ENCODE assay signal across 15 cellular contexts in genomic region chr17:61064087-61064951, GRCh38.
DNase-seq lines count a peak whose midpoint lies in the region; ATAC-seq lines count a peak whose summit lies in the region.
"Had no signal": no experiment of that assay in that cellular context is flagged by ENCODE, and none has a peak within 500 bp of the region (broad histone marks: within the 10 kb centered on the region; RNA-seq: fewer than 3 reads in every experiment).

No MANE protein-coding gene starts in this region.

- CTCF ChIA-PET in activated CD4-positive, alpha-beta T cell treated with anti-CD3 and anti-CD28 coated beads, Interleukin-2, amount 10 ng/mL, durations not matched to agents 7 days and 5 days (lab: Charles Lee), result interaction anchor here (0.6 to 0.7 kb wide), 2 partner anchors 9 to 15 kb away, joined by 3 to 4 read pairs; no protein-coding TSS in a partner anchor

- H3K27me3 Mint-ChIP-seq in activated CD4-positive, alpha-beta T cell treated with anti-CD3 and anti-CD28 coated beads, Interleukin-2, amount 10 ng/mL, durations not matched to agents 7 days and 5 days, result no peaks in the 10 kb centered on the region

- peak; percentile 50 for DNase-seq in ACHN
- DNase-seq in glomerular visceral epithelial cell (ENCODE audit: extremely low spot score), result peak; percentile 4
- DNase-seq in globus pallidus (ENCODE audit: low spot score), result no peak
- DNase-seq in activated CD4-positive, alpha-beta T cell treated with anti-CD3 and anti-CD28 coated beads, Interleukin-2, amount 10 ng/mL, durations not matched to agents 7 days and 5 days, result no peak
- no peak for DNase-seq in NCI-H524 (lab: John Stamatoyannopoulos, UW)
- no peak for DNase-seq in activated gamma-delta T cell (lab: John Stamatoyannopoulos, UW)
- DNase-seq: activated naive CD4-positive, alpha-beta T cell treated with Interleukin-2 at 50 U/mL for 16 hours; caudate nucleus; NCI-H1436 treated with DMSO at 0.1 percent for 48 hours; NCI-H524 treated with DMSO at 0.1 percent for 48 hours; stimulated activated CD4-positive, alpha-beta T cell treated with anti-CD3 and anti-CD28 coated beads, Interleukin-2, amount 100 ng/mL, for 48 hours; uterus had no signal

- H3K27ac Mint-ChIP-seq in activated CD4-positive, alpha-beta T cell treated with anti-CD3 and anti-CD28 coated beads, Interleukin-2, amount 10 ng/mL, durations not matched to agents 7 days and 5 days, result no peak overlapping the region

- POLR2A ChIA-PET in activated CD4-positive, alpha-beta T cell treated with anti-CD3 and anti-CD28 coated beads, Interleukin-2, amount 10 ng/mL, durations not matched to agents 7 days and 5 days (lab: Charles Lee), result interaction anchor here (0.6 kb wide), 1 partner anchor 11 kb away, joined by 3 read pairs; no protein-coding TSS in a partner anchor

- H3K4me3 Mint-ChIP-seq in activated CD4-positive, alpha-beta T cell treated with anti-CD3 and anti-CD28 coated beads, Interleukin-2, amount 10 ng/mL, durations not matched to agents 7 days and 5 days, result no peak overlapping the region

- in situ Hi-C loops in ACHN (cut with HindIII; ENCODE audit: low pct_ligation_motif_present, low pct_unique_long_range_greater_than_20kb, low sequenced_read_pairs), result no loop called here

- peaks cover 2% of the 10 kb centered on the region for H3K36me3 Mint-ChIP-seq in activated CD4-positive, alpha-beta T cell treated with anti-CD3 and anti-CD28 coated beads, Interleukin-2, amount 10 ng/mL, durations not matched to agents 7 days and 5 days (ENCODE audit: low read depth)

- peak; percentile 53 for ATAC-seq in GM19463 (IDR thresholded peaks at IDR 0.05; ENCODE audit: unreplicated experiment)
- ATAC-seq in HG03571 (IDR thresholded peaks at IDR 0.05; ENCODE audit: unreplicated experiment), result peak; percentile 52
- ATAC-seq: gastroesophageal sphincter had no signal

- no peaks in the 10 kb centered on the region for H3K9me3 Mint-ChIP-seq in activated CD4-positive, alpha-beta T cell treated with anti-CD3 and anti-CD28 coated beads, Interleukin-2, amount 10 ng/mL, durations not matched to agents 7 days and 5 days

- H3K4me1 Mint-ChIP-seq in activated CD4-positive, alpha-beta T cell treated with anti-CD3 and anti-CD28 coated beads, Interleukin-2, amount 10 ng/mL, durations not matched to agents 7 days and 5 days, result peaks cover 13% of the 10 kb centered on the region

Comparison
In these comparisons a context has a peak if more than half of its experiments do, and no peak if none do; other contexts are left out.
1. DNase-seq: peak in ACHN (single experiment) and glomerular visceral epithelial cell (single experiment); none in globus pallidus (single experiment), activated CD4-positive, alpha-beta T cell treated with anti-CD3 and anti-CD28 coated beads, Interleukin-2, amount 10 ng/mL, durations not matched to agents 7 days and 5 days (single experiment), NCI-H524 (0 of 2) and activated gamma-delta T cell (single experiment).